10 cellular contexts compared by ENCODE assay signal in genomic region chr10:12606461-12606860, GRCh38.
DNase-seq lines count a peak whose midpoint lies in the region; ATAC-seq and TF ChIP-seq lines count a peak whose summit lies in the region.
"Had no signal": no experiment of that assay in that cellular context is flagged by ENCODE, and none has a peak within 500 bp of the region (broad histone marks: within the 10 kb centered on the region; RNA-seq: fewer than 3 reads in every experiment).

No MANE protein-coding gene starts in this region.

- peak overlapping the region; percentile 76 for H3K9ac ChIP-seq in skeletal muscle satellite cell (ENCODE audit: low read depth, low read length)

- in situ Hi-C loops in GM13977 (cut with MboI; ENCODE audit: low pct_unique_long_range_greater_than_20kb, low sequenced_read_pairs, unreplicated experiment), result no loop called here

- H3K4me3 ChIP-seq in skeletal muscle satellite cell (ENCODE audit: low read length), result peak overlapping the region; percentile 69

- peak; percentile 31 for DNase-seq in NCI-H2171 treated with DMSO at 0.1 percent for 48 hours (lab: John Stamatoyannopoulos, UW)
- DNase-seq in NCI-H2171 (lab: John Stamatoyannopoulos, UW), result no peak
- DNase-seq in NCI-H2029 treated with DMSO at 0.1 percent for 48 hours (lab: John Stamatoyannopoulos, UW), result peak; percentile 26
- no peak for DNase-seq in caudate nucleus (lab: John Stamatoyannopoulos, UW)
- DNase-seq in GM13977 (ENCODE audit: low spot score), result no peak
- DNase-seq: ACHN, cortex of kidney had no signal

- peaks cover 13% of the 10 kb centered on the region for H3K4me1 ChIP-seq in skeletal muscle satellite cell (ENCODE audit: control insufficient read depth, insufficient read depth, low read length)

- H3K27ac ChIP-seq in caudate nucleus (ENCODE audit: low read depth, low read length), result peak overlapping the region; percentile 27

- H3K36me3 ChIP-seq in skeletal muscle satellite cell (ENCODE audit: insufficient read depth, low read length), result no peaks in the 10 kb centered on the region

- peak overlapping the region; percentile 92 for H3K4me2 ChIP-seq in skeletal muscle satellite cell (ENCODE audit: low read length)

- H3K27me3 ChIP-seq in skeletal muscle satellite cell (ENCODE audit: control insufficient read depth, insufficient read depth, low read length), result no peaks in the 10 kb centered on the region

- no peak for ATAC-seq in GM19452 (IDR thresholded peaks at IDR 0.05; ENCODE audit: unreplicated experiment)
- ATAC-seq in HG03135 (IDR thresholded peaks at IDR 0.05; ENCODE audit: unreplicated experiment), result no peak

- TF ChIP-seq CTCF in GM13977 (IDR thresholded peaks at IDR 0.05; ENCODE audit: extremely low read depth, insufficient read depth, missing control alignments), result no peak

- H3K9me3 ChIP-seq in skeletal muscle satellite cell (replicated peaks; ENCODE audit: low read length), result no peaks in the 10 kb centered on the region

Comparison
In these comparisons a context has a peak if more than half of its experiments do, and no peak if none do; other contexts are left out.
1. DNase-seq: peak in NCI-H2171 treated with DMSO at 0.1 percent for 48 hours (single experiment) and NCI-H2029 treated with DMSO at 0.1 percent for 48 hours (single experiment); none in NCI-H2171 (single experiment), caudate nucleus (0 of 61) and GM13977 (single experiment).